Comparison of ENCODE assay signal across 8 cellular contexts in genomic region chr20:34704177-34705007, GRCh38. TPM values are rescaled to one million over a fixed set of nuclear protein-coding genes. Genes with fewer than 3 reads are reported as not detected.
DNase-seq lines count a peak whose midpoint lies in the region; ATAC-seq, FAIRE-seq and TF ChIP-seq lines count a peak whose summit lies in the region.

TP53INP2 (plus strand) TSS chr20:34704344; CDS start chr20:34708740, 4,396 bp downstream.

- no peaks in the 10 kb centered on the region for H3K27me3 ChIP-seq in ascending aorta
- H3K27me3 ChIP-seq in right atrium auricular region: no peaks in the 10 kb centered on the region

- H3K4me1 ChIP-seq in ascending aorta: peaks cover 5 to 12% of the 10 kb centered on the region in 2 donors
- peaks cover 0 to 56% of the 10 kb centered on the region in 2 donors for H3K4me1 ChIP-seq in right atrium auricular region
- H3K4me1 ChIP-seq in urinary bladder (ENCODE audit: insufficient read depth): no peaks in the 10 kb centered on the region

- H3K9me3 ChIP-seq in ascending aorta: no peaks in the 10 kb centered on the region
- H3K9me3 ChIP-seq in right atrium auricular region: no peaks in the 10 kb centered on the region

- H3K36me3 ChIP-seq in ascending aorta (no peaks in the 10 kb centered on the region), right atrium auricular region (no peaks in the 10 kb centered on the region), urinary bladder (ENCODE audit: insufficient read depth) (no peaks in the 10 kb centered on the region)

- FAIRE-seq in GM12891 (lab: Jason Lieb, UNC): peak; percentile 66

- no peak for TF ChIP-seq CTCF in ascending aorta (IDR thresholded peaks at IDR 0.05)
- no peak for TF ChIP-seq CTCF in right atrium auricular region (IDR thresholded peaks at IDR 0.05)

- H3K4me3 ChIP-seq in ascending aorta (peak within 1 kb of the TSS; percentile 76 to 85), right atrium auricular region (peak within 1 kb of the TSS; percentile 65 to 96), urinary bladder (ENCODE audit: low read depth, low read length) (peak within 1 kb of the TSS; percentile 83)

- DNase-seq in GM12891 (ENCODE audit: insufficient read length, low spot score) (peak; percentile 79), NCI-H2029 (lab: John Stamatoyannopoulos, UW) (peak; percentile 93), T-helper 22 cell (ENCODE audit: low read depth) (peak; percentile 86), ascending aorta (ENCODE audit: low spot score in 2 of 2) (peak; percentile 82 to 97), right atrium auricular region (ENCODE audit: low spot score) (peak; percentile 97), pulmonary artery endothelial cell (ENCODE audit: low read depth, low spot score) (peak; percentile 78)

- peak; percentile 41 for ATAC-seq in HG02938 (IDR thresholded peaks at IDR 0.05; ENCODE audit: unreplicated experiment)

- peak within 1 kb of the TSS; percentile 98 to 99 for H3K27ac ChIP-seq in ascending aorta
- H3K27ac ChIP-seq in right atrium auricular region: peak within 1 kb of the TSS; percentile 100
- peak within 1 kb of the TSS; percentile 96 for H3K27ac ChIP-seq in urinary bladder (ENCODE audit: low read depth)

- intact Hi-C loops in ascending aorta (cut with DNase I): loop anchor here (1.0 to 10.0 kb wide), 7 partner anchors 27 to 1040 kb away; partner anchors contain the start of genes ACSS2, DYNLRB1, EIF2S2 and MAP1LC3A

- under 1% methylated on average over 82 of the region's 82 CpGs for WGBS in urinary bladder

- TF ChIP-seq POLR2A in GM12891 (IDR thresholded peaks at IDR 0.05; ENCODE audit: low read depth, low read length): no peak

TF ChIP-seq in GM12891, 5 proteins besides CTCF, POLR2A, EP300 and RAD21:
- TF ChIP-seq POU2F2 (IDR thresholded peaks at IDR 0.05; ENCODE audit: low read depth, low read length) (peak; percentile 97), PAX5 (IDR thresholded peaks at IDR 0.05; ENCODE audit: insufficient read depth, low read length, severe bottlenecking) (no peak), POLR2AphosphoS5 (IDR thresholded peaks at IDR 0.05; ENCODE audit: low read depth, low read length) (0 out of 2 replicates have a peak, but pooled peaks have one; percentile 20), TAF1 (IDR thresholded peaks at IDR 0.05; ENCODE audit: low read depth, low read length) (no peak)

RNA-seq across cellular contexts. Expression of gene TP53INP2, which starts in this region (rescaled TPM):
- 7.6 TPM for polyA plus RNA-seq in GM12891 (2012; ENCODE audit: low read depth, missing spikeins)
- total RNA-seq in ascending aorta: 6.2 TPM
- total RNA-seq in right atrium auricular region: 10 to 100 TPM; 59.5 to 66.0 TPM
- 3.4 TPM in 2 replicates for total RNA-seq in pulmonary artery endothelial cell
- total RNA-seq in urinary bladder: 5.8 TPM
- polyA plus RNA-seq in urinary bladder: 47.1 TPM

Comparison
In these comparisons a context has a peak if more than half of its experiments do, and no peak if none do; other contexts are left out.
1. Peak in every context shown above with its lines: DNase-seq, ATAC-seq, H3K4me3 ChIP-seq and H3K27ac ChIP-seq.